In genomic region chrX:71111141-71111843, GRCh38 we compare ENCODE assay signal across 1 cellular context.
TF ChIP-seq lines count a peak whose summit lies in the region.

TSS of gene IL2RG (minus strand) at chrX:71111577. CDS start at chrX:71111539, 38 bp downstream.

TF ChIP-seq in GM12878, 131 proteins besides CTCF, POLR2A, EP300 and RAD21 (continued from another document):
- TF ChIP-seq, protein P1, sequence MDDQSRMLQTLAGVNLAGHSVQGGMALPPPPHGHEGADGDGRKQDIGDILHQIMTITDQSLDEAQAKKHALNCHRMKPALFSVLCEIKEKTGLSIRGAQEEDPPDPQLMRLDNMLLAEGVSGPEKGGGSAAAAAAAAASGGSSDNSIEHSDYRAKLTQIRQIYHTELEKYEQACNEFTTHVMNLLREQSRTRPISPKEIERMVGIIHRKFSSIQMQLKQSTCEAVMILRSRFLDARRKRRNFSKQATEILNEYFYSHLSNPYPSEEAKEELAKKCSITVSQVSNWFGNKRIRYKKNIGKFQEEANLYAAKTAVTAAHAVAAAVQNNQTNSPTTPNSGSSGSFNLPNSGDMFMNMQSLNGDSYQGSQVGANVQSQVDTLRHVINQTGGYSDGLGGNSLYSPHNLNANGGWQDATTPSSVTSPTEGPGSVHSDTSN (IDR thresholded peaks at IDR 0.05; ENCODE audit: insufficient replicate concordance, low read depth, low read length): no peak
- TF ChIP-seq BRCA1 (IDR thresholded peaks at IDR 0.05; ENCODE audit: low read depth, low read length): no peak
- 0 out of 2 replicates have a peak, but pooled peaks have one; percentile 17 for TF ChIP-seq MTA2 (IDR thresholded peaks at IDR 0.05; ENCODE audit: low read depth)
- no peak for TF ChIP-seq ZZZ3 (IDR thresholded peaks at IDR 0.05; ENCODE audit: control insufficient read depth, insufficient read length, low read depth)
- TF ChIP-seq BHLHE40 (IDR thresholded peaks at IDR 0.05; ENCODE audit: borderline replicate concordance in 1 of 2, low read depth in 2 of 2, low read length in 1 of 2): peak; percentile 70 to 76
- no peak for TF ChIP-seq BCLAF1 (IDR thresholded peaks at IDR 0.05)
- TF ChIP-seq, protein P2, sequence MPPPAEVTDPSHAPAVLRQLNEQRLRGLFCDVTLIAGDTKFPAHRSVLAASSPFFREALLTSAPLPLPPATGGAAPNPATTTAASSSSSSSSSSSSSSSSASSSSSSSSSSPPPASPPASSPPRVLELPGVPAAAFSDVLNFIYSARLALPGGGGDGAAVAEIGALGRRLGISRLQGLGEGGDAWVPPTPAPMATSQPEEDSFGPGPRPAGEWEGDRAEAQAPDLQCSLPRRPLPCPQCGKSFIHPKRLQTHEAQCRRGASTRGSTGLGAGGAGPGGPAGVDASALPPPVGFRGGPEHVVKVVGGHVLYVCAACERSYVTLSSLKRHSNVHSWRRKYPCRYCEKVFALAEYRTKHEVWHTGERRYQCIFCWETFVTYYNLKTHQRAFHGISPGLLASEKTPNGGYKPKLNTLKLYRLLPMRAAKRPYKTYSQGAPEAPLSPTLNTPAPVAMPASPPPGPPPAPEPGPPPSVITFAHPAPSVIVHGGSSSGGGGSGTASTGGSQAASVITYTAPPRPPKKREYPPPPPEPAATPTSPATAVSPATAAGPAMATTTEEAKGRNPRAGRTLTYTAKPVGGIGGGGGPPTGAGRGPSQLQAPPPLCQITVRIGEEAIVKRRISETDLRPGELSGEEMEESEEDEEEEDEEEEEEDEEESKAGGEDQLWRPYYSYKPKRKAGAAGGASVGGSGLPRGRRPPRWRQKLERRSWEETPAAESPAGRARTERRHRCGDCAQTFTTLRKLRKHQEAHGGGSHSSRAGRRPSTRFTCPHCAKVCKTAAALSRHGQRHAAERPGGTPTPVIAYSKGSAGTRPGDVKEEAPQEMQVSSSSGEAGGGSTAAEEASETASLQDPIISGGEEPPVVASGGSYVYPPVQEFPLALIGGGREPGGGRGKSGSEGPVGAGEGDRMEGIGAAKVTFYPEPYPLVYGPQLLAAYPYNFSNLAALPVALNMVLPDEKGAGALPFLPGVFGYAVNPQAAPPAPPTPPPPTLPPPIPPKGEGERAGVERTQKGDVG (CRISPR knock-in tag; IDR thresholded peaks at IDR 0.05): no peak
- no peak for TF ChIP-seq ZBTB33 (IDR thresholded peaks at IDR 0.05)
- peak; percentile 49 to 63; a peak in 3 of 4 replicates for TF ChIP-seq IKZF2 (IDR thresholded peaks at IDR 0.05)
- no peak for TF ChIP-seq ZNF592 (IDR thresholded peaks at IDR 0.05)
- no peak for TF ChIP-seq MTA3 (IDR thresholded peaks at IDR 0.05; ENCODE audit: borderline replicate concordance, low read length)
- TF ChIP-seq NFIC (IDR thresholded peaks at IDR 0.05; ENCODE audit: low read depth, low read length): 0 out of 2 replicates have a peak, but pooled peaks have one; percentile 40
- peak; percentile 94 for TF ChIP-seq RELB (IDR thresholded peaks at IDR 0.05; ENCODE audit: low read depth)
- TF ChIP-seq FOXK2 (IDR thresholded peaks at IDR 0.05): no peak
